8 cellular contexts compared by ENCODE assay signal in the genomic region with DNA sequence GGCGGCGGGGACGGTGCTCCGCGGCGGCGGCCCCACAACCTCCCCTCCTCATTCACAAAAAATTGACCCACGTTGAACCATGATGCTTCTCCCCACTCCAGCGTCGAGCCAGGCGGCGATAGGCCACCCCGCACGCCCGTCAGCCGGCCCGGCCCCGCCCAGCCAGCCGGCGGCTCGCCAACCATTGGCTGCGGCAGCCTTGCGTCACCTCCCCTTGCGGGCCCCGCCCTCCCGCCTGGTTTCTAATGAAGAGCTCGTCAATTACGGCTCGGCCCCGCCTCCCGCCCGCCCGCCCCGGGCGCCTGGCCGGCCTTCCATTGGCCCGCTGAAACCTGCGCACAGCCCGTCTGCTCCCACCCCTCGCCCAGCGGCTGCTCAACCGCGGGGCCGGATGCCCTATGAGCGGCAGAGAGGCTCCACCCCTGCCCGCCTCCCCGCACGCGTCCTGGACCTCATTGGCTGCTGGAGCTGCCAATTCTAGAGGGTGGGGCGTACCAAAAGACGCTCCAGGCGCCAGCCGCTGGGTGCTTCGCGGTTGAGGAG.
DNase-seq lines count a peak whose midpoint lies in the region; ATAC-seq, FAIRE-seq and TF ChIP-seq lines count a peak whose summit lies in the region.

A gene (minus strand): TSS at position 114 of the 543 bp plus-strand sequence. CDS start 48,321 bp downstream, outside the sequence.

- no peak for TF ChIP-seq CTCF in AG09309 (IDR thresholded peaks at IDR 0.05; ENCODE audit: control insufficient read depth, insufficient read depth, low read depth, low read length, missing control alignments)

- peak; percentile 53 for FAIRE-seq in islet of Langerhans (lab: Jason Lieb, UNC)

- H3K4me3 ChIP-seq in AG09309 (ENCODE audit: control insufficient read depth, low read depth, low read length): peak within 1 kb of the TSS; percentile 90

- DNase-seq in AG09309 (ENCODE audit: low read depth) (peak; percentile 96), GM19238 (ENCODE audit: insufficient read length, low spot score) (peak; percentile 98), NCI-H510A (lab: John Stamatoyannopoulos, UW) (peak; percentile 95), cerebellar nuclear complex (lab: John Stamatoyannopoulos, UW) (peak; percentile 99)
- DNase-seq in activated CD4-positive, alpha-beta T cell treated with anti-CD3 and anti-CD28 coated beads for 1 hour: peak; percentile 99
- peak; percentile 98 for DNase-seq in stimulated activated CD4-positive, alpha-beta T cell treated with anti-CD3 and anti-CD28 coated beads, Interleukin-12 subunit alpha, Interleukin-12 subunit beta, amount 100 ng/mL, for 24 hours (ENCODE audit: low read depth in 2 of 2)

- peak; percentile 90 for ATAC-seq in HG03439 (IDR thresholded peaks at IDR 0.05; ENCODE audit: unreplicated experiment)

Comparison
In these comparisons a context has a peak if more than half of its experiments do, and no peak if none do; other contexts are left out.
1. Peak in every context shown above with its lines: DNase-seq, ATAC-seq and H3K4me3 ChIP-seq.